Comparison of ENCODE assay signal across 1 cellular context in the genomic region with DNA sequence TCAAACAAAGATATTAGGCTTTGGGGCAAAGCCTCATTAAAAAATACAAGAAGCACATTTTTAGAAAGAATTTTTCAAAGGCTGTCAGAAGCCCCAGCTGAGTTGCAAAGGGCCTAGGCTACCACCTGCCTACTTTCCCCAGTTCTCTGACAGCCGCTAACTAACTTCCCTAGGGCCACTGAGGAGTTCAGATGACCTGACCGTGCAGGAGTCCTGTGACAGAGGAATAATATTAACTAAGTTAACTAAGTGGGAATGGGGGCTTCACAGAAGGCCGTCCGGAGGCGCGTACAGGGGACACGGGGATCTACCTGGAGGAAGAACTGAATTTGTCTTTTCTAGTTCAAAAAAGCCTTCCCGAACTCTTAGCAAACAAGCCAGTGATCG.
TF ChIP-seq lines count a peak whose summit lies in the region.

No MANE protein-coding gene starts in this region.

TF ChIP-seq in A549, 52 proteins besides CTCF, POLR2A, EP300 and RAD21 (continued from another document):
- TF ChIP-seq, protein P1, sequence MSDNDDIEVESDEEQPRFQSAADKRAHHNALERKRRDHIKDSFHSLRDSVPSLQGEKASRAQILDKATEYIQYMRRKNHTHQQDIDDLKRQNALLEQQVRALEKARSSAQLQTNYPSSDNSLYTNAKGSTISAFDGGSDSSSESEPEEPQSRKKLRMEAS (IDR thresholded peaks at IDR 0.05), result no peak
- TF ChIP-seq, protein P2, sequence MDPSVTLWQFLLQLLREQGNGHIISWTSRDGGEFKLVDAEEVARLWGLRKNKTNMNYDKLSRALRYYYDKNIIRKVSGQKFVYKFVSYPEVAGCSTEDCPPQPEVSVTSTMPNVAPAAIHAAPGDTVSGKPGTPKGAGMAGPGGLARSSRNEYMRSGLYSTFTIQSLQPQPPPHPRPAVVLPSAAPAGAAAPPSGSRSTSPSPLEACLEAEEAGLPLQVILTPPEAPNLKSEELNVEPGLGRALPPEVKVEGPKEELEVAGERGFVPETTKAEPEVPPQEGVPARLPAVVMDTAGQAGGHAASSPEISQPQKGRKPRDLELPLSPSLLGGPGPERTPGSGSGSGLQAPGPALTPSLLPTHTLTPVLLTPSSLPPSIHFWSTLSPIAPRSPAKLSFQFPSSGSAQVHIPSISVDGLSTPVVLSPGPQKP (IDR thresholded peaks at IDR 0.05; ENCODE audit: low read depth, low read length), result no peak
- TF ChIP-seq, protein P3, sequence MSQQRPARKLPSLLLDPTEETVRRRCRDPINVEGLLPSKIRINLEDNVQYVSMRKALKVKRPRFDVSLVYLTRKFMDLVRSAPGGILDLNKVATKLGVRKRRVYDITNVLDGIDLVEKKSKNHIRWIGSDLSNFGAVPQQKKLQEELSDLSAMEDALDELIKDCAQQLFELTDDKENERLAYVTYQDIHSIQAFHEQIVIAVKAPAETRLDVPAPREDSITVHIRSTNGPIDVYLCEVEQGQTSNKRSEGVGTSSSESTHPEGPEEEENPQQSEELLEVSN (IDR thresholded peaks at IDR 0.05; ENCODE audit: borderline replicate concordance, low read depth), result no peak
- TF ChIP-seq, protein P4, sequence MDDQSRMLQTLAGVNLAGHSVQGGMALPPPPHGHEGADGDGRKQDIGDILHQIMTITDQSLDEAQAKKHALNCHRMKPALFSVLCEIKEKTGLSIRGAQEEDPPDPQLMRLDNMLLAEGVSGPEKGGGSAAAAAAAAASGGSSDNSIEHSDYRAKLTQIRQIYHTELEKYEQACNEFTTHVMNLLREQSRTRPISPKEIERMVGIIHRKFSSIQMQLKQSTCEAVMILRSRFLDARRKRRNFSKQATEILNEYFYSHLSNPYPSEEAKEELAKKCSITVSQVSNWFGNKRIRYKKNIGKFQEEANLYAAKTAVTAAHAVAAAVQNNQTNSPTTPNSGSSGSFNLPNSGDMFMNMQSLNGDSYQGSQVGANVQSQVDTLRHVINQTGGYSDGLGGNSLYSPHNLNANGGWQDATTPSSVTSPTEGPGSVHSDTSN (IDR thresholded peaks at IDR 0.05), result no peak
